ENCODE assay signal across 14 cellular contexts in genomic region chr12:47095446-47096236, GRCh38. TPM values are rescaled to one million over a fixed set of nuclear protein-coding genes. Genes with fewer than 3 reads are reported as not detected.
A peak's percentile ranks its signal among the peaks of the same experiment; 100 is the strongest.
DNase-seq lines count a peak whose midpoint lies in the region; ATAC-seq, FAIRE-seq and TF ChIP-seq lines count a peak whose summit lies in the region.
"Had no signal": no experiment of that assay in that cellular context is flagged by ENCODE, and none has a peak within 500 bp of the region (broad histone marks: within the 10 kb centered on the region; RNA-seq: fewer than 3 reads in every experiment).

No MANE protein-coding gene starts in this region.

- no peaks in the 10 kb centered on the region for H3K9me3 Mint-ChIP-seq in astrocyte (ENCODE audit: unreplicated experiment)
- no peaks in the 10 kb centered on the region for H3K9me3 Mint-ChIP-seq in activated CD8-positive, alpha-beta memory T cell treated with anti-CD3 and anti-CD28 coated beads, Interleukin-2, amount 10 ng/mL, durations not matched to agents 7 days and 5 days (ENCODE audit: low read depth)

- H3K4me3 ChIP-seq in AG10803 (ENCODE audit: low read length) (no peak overlapping the region), astrocyte (ENCODE audit: insufficient read depth, low read depth, low read length) (peak overlapping the region; percentile 18), Karpas-422 (ENCODE audit: low read length) (no peak overlapping the region)
- H3K4me3 ChIP-seq: coronary artery, stomach had no signal

- H3K4me3 Mint-ChIP-seq in astrocyte (ENCODE audit: unreplicated experiment) = no peak overlapping the region
- H3K4me3 Mint-ChIP-seq in activated CD8-positive, alpha-beta memory T cell treated with anti-CD3 and anti-CD28 coated beads, Interleukin-2, amount 10 ng/mL, durations not matched to agents 7 days and 5 days = no peak overlapping the region

- H3K4me2 ChIP-seq in astrocyte (ENCODE audit: low read length) = peak overlapping the region; percentile 77
- H3K4me2 ChIP-seq in Karpas-422 (ENCODE audit: low read depth, low read length, poor library complexity, severe bottlenecking) = no peak overlapping the region
- H3K4me2 ChIP-seq: KMS-11 had no signal

- H4K20me1 ChIP-seq in astrocyte (ENCODE audit: insufficient read depth, low read length) = no peaks in the 10 kb centered on the region
- H4K20me1 ChIP-seq in Karpas-422 (ENCODE audit: insufficient read depth, low read depth, low read length) = no peaks in the 10 kb centered on the region

- no peaks in the 10 kb centered on the region for H3K36me3 Mint-ChIP-seq in astrocyte (ENCODE audit: low read depth, unreplicated experiment)
- H3K36me3 Mint-ChIP-seq in activated CD8-positive, alpha-beta memory T cell treated with anti-CD3 and anti-CD28 coated beads, Interleukin-2, amount 10 ng/mL, durations not matched to agents 7 days and 5 days = peaks cover 17% of the 10 kb centered on the region

- no peak overlapping the region for H2AFZ ChIP-seq in astrocyte (ENCODE audit: low read depth, low read length)
- H2AFZ ChIP-seq in Karpas-422 (ENCODE audit: low read length) = no peak overlapping the region

- H3K79me2 ChIP-seq in astrocyte (ENCODE audit: insufficient read depth, low read length) (no peaks in the 10 kb centered on the region), Karpas-422 (ENCODE audit: low read length) (no peaks in the 10 kb centered on the region)

- H3K36me3 ChIP-seq in astrocyte (ENCODE audit: insufficient read depth, low read length) (no peaks in the 10 kb centered on the region), Karpas-422 (ENCODE audit: insufficient read depth, low read length) (no peaks in the 10 kb centered on the region)
- H3K36me3 ChIP-seq: stomach had no signal

- no peaks in the 10 kb centered on the region for H3K27me3 Mint-ChIP-seq in astrocyte (ENCODE audit: low read depth, unreplicated experiment)
- no peaks in the 10 kb centered on the region for H3K27me3 Mint-ChIP-seq in activated CD8-positive, alpha-beta memory T cell treated with anti-CD3 and anti-CD28 coated beads, Interleukin-2, amount 10 ng/mL, durations not matched to agents 7 days and 5 days

- H3K9me2 ChIP-seq in Karpas-422 (replicated peaks; ENCODE audit: insufficient read depth, low read length) = no peaks in the 10 kb centered on the region

- H3K27ac Mint-ChIP-seq in astrocyte (ENCODE audit: unreplicated experiment) = peak overlapping the region; percentile 90
- H3K27ac Mint-ChIP-seq in activated CD8-positive, alpha-beta memory T cell treated with anti-CD3 and anti-CD28 coated beads, Interleukin-2, amount 10 ng/mL, durations not matched to agents 7 days and 5 days = no peak overlapping the region

- no peak for ATAC-seq in activated CD8-positive, alpha-beta memory T cell treated with anti-CD3 and anti-CD28 coated beads, Interleukin-2, amount 10 ng/mL, durations not matched to agents 7 days and 5 days

- H3K4me1 ChIP-seq in astrocyte (ENCODE audit: insufficient read depth, low read length) (peaks cover 37% of the 10 kb centered on the region), Karpas-422 (ENCODE audit: low read length) (no peaks in the 10 kb centered on the region)

- FAIRE-seq in astrocyte (lab: Jason Lieb, UNC) = peak; percentile 75

- peak; percentile 92 for DNase-seq in AG10803 (ENCODE audit: low read depth)
- peak; percentile 95 for DNase-seq in HT1080 (ENCODE audit: low read depth)
- peak; percentile 98 for DNase-seq in astrocyte (ENCODE audit: low read depth)
- peak; percentile 98 for DNase-seq in kidney glomerular epithelial cell (lab: John Stamatoyannopoulos, UW)
- no peak for DNase-seq in activated CD8-positive, alpha-beta memory T cell treated with anti-CD3 and anti-CD28 coated beads, Interleukin-2, amount 10 ng/mL, durations not matched to agents 7 days and 5 days
- DNase-seq in Karpas-422 = no peak
- DNase-seq in D341Med (ENCODE audit: low spot score) = no peak
- no peak for DNase-seq in NOMO-1 (lab: John Stamatoyannopoulos, UW; ENCODE audit: unreplicated experiment in 2 of 2)
- DNase-seq: NCI-H2029 treated with DMSO at 0.1 percent for 48 hours, retina, stomach had no signal

- H3K9ac ChIP-seq in astrocyte (ENCODE audit: low read length) (peak overlapping the region; percentile 79), Karpas-422 (ENCODE audit: low read length) (no peak overlapping the region)
- H3K9ac ChIP-seq: KMS-11 had no signal

- H3K27ac ChIP-seq in astrocyte (ENCODE audit: low read depth, low read length) (peak overlapping the region; percentile 96), Karpas-422 (ENCODE audit: low read length) (no peak overlapping the region)
- H3K27ac ChIP-seq: C4-2B, KMS-11, stomach had no signal

- peaks cover 34% of the 10 kb centered on the region for H3K4me1 Mint-ChIP-seq in astrocyte (ENCODE audit: low read depth, unreplicated experiment)
- peaks cover 8% of the 10 kb centered on the region for H3K4me1 Mint-ChIP-seq in activated CD8-positive, alpha-beta memory T cell treated with anti-CD3 and anti-CD28 coated beads, Interleukin-2, amount 10 ng/mL, durations not matched to agents 7 days and 5 days

- H3K27me3 ChIP-seq in astrocyte (ENCODE audit: insufficient read depth, low read length) (no peaks in the 10 kb centered on the region), Karpas-422 (ENCODE audit: low read length) (no peaks in the 10 kb centered on the region)
- H3K27me3 ChIP-seq: stomach had no signal

- TF ChIP-seq CTCF in AG10803 (conservative IDR thresholded peaks at IDR 0.05; ENCODE audit: low read length) = no peak
- TF ChIP-seq CTCF in astrocyte (IDR thresholded peaks at IDR 0.05; ENCODE audit: insufficient read depth, low read depth, low read length) = no peak

- H3K9me3 ChIP-seq in astrocyte (ENCODE audit: insufficient read depth, low read depth, low read length) = no peaks in the 10 kb centered on the region
- H3K9me3 ChIP-seq in Karpas-422 (ENCODE audit: low read length) = no peaks in the 10 kb centered on the region
- H3K9me3 ChIP-seq: stomach had no signal

- CTCF ChIA-PET in activated CD8-positive, alpha-beta memory T cell treated with anti-CD3 and anti-CD28 coated beads, Interleukin-2, amount 10 ng/mL, durations not matched to agents 7 days and 5 days (lab: Charles Lee) = interaction anchor here (0.7 kb wide), 2 partner anchors 42 to 815 kb away, joined by 3 read pairs; no protein-coding TSS in a partner anchor

RNA-seq across cellular contexts. Expression of gene AMIGO2, which starts 15.9 kb away (rescaled TPM):
- 134 and 138 TPM in 2 replicates for total RNA-seq in HT1080 (2014; rRNA removed; shearing (Covaris generic))
- 178 and 200 TPM in 2 replicates for polyA plus RNA-seq in HT1080 (2015; cell fraction: cytosol; rRNA removed)
- polyA plus RNA-seq in HT1080 (2015; cell fraction: nucleus; rRNA removed) = 286 and 294 TPM in 2 replicates
- 25.2 and 35.4 TPM in 2 replicates for total RNA-seq in astrocyte
- 10 to 100 TPM; 11.6 to 14.2 TPM for total RNA-seq in activated CD8-positive, alpha-beta memory T cell treated with anti-CD3 and anti-CD28 coated beads, Interleukin-2, amount 10 ng/mL, durations not matched to agents 7 days and 5 days
- 1.2 and 1.8 TPM in 2 replicates for total RNA-seq in Karpas-422 (2014; rRNA removed; shearing (Covaris generic); ENCODE audit: low replicate concordance)

RNA-seq across cellular contexts. Expression of gene PCED1B, which starts 16.2 kb away (rescaled TPM):
- total RNA-seq in HT1080 (2014; rRNA removed; shearing (Covaris generic)) = 0.24 and 0.50 TPM in 2 replicates
- 3.2 and 3.7 TPM in 2 replicates for polyA plus RNA-seq in HT1080 (2015; cell fraction: cytosol; rRNA removed)
- 5.3 and 7.8 TPM in 2 replicates for polyA plus RNA-seq in HT1080 (2015; cell fraction: nucleus; rRNA removed)
- total RNA-seq in astrocyte = 1.8 and 2.4 TPM in 2 replicates
- total RNA-seq in activated CD8-positive, alpha-beta memory T cell treated with anti-CD3 and anti-CD28 coated beads, Interleukin-2, amount 10 ng/mL, durations not matched to agents 7 days and 5 days = 10 to 100 TPM; 44.3 to 63.2 TPM
- total RNA-seq in Karpas-422 (2014; rRNA removed; shearing (Covaris generic); ENCODE audit: low replicate concordance) = 22.8 and 39.8 TPM in 2 replicates

Comparison
In these comparisons a context has a peak if more than half of its experiments do, and no peak if none do; other contexts are left out.
1. DNase-seq: peak in AG10803 (single experiment), HT1080 (single experiment), astrocyte (single experiment) and kidney glomerular epithelial cell (single experiment); none in activated CD8-positive, alpha-beta memory T cell treated with anti-CD3 and anti-CD28 coated beads, Interleukin-2, amount 10 ng/mL, durations not matched to agents 7 days and 5 days (single experiment), Karpas-422 (single experiment), D341Med (single experiment) and NOMO-1 (0 of 2).